Comparison of ENCODE assay signal across 10 cellular contexts in genomic region chr7:101804642-101805401, GRCh38. TPM values are rescaled to one million over a fixed set of nuclear protein-coding genes. Genes with fewer than 3 reads are reported as not detected.
DNase-seq lines count a peak whose midpoint lies in the region; FAIRE-seq and TF ChIP-seq lines count a peak whose summit lies in the region.
"Had no signal": no experiment of that assay in that cellular context is flagged by ENCODE, and none has a peak within 500 bp of the region (broad histone marks: within the 10 kb centered on the region; RNA-seq: fewer than 3 reads in every experiment).

No MANE protein-coding gene starts in this region.

- 19 to 24% (median 23%) methylated on average over 13 to 14 of the region's 14 CpGs for WGBS in adrenal gland, 4 donors

- DNase-seq in stimulated activated CD4-positive, alpha-beta T cell treated with anti-CD3 and anti-CD28 coated beads, Interleukin-15, amount 100 ng/mL, for 24 hours: peak; percentile 11
- DNase-seq in stimulated activated CD4-positive, alpha-beta T cell treated with anti-CD3 and anti-CD28 coated beads, Interleukin-12 subunit alpha, Interleukin-12 subunit beta, amount 100 ng/mL, for 4 hours: no peak
- DNase-seq in SW480 (ENCODE audit: low spot score) (peak; percentile 58), urothelium cell line (ENCODE audit: low spot score) (peak; percentile 46), ureter (ENCODE audit: low spot score) (no peak), adrenal gland (no peak), HK-2 (ENCODE audit: unreplicated experiment) (no peak)
- DNase-seq: SJCRH30; stimulated activated naive B cell treated with anti-CD40 and anti-IgM and Interleukin-4, amounts not matched to agents 10 μg/mL and 1 μg/mL and 100 μg/mL, for 72 hours had no signal

- intact Hi-C loops in adrenal gland (cut with DNase I): loop anchor here (10.0 kb wide), 1 partner anchor 200 kb away; no protein-coding TSS in a partner anchor

- no peak for FAIRE-seq in urothelium cell line (lab: Jason Lieb, UNC)

- H3K36me3 ChIP-seq in adrenal gland (replicated peaks in 1 of 2): no peaks in the 10 kb centered on the region
- H3K36me3 ChIP-seq: SJCRH30 had no signal

- peaks cover 27% of the 10 kb centered on the region for H3K27me3 ChIP-seq in adrenal gland

- H3K9me3 ChIP-seq in iPS-18c (ENCODE audit: control insufficient read depth, insufficient read depth, low read length) (no peaks in the 10 kb centered on the region), adrenal gland (replicated peaks in 1 of 3) (no peaks in the 10 kb centered on the region)
- H3K9me3 ChIP-seq: SJCRH30 had no signal

- H3K4me3 ChIP-seq in iPS-18c (ENCODE audit: insufficient read depth, low read depth, low read length) (peak overlapping the region; percentile 22; the same call in 1 of the 2 replicates), adrenal gland (no peak overlapping the region)
- H3K4me3 ChIP-seq: SJCRH30 had no signal

- H3K4me1 ChIP-seq in adrenal gland (replicated peaks in 1 of 2): no peaks in the 10 kb centered on the region
- H3K4me1 ChIP-seq: SJCRH30 had no signal

- peak in 1 of 6 experiments; percentile 9 for TF ChIP-seq CTCF in adrenal gland (IDR thresholded peaks at IDR 0.05)

- no peak overlapping the region for H3K27ac ChIP-seq in adrenal gland
- H3K27ac ChIP-seq: SJCRH30 had no signal

- no peak for TF ChIP-seq POLR2A in adrenal gland (IDR thresholded peaks at IDR 0.05)

RNA-seq across cellular contexts. Expression of gene CUX1, which starts 12.6 kb away (rescaled TPM):
- total RNA-seq in ureter (103 TPM), adrenal gland (10 to 100 TPM; 50.6 to 72.6 (median 62.5) TPM)
- polyA plus RNA-seq in adrenal gland: 10 to 100 TPM; 20.6 to 58.4 (median 23.4) TPM

Comparison
In these comparisons a context has a peak if more than half of its experiments do, and no peak if none do; other contexts are left out.
1. DNase-seq: peak in stimulated activated CD4-positive, alpha-beta T cell treated with anti-CD3 and anti-CD28 coated beads, Interleukin-15, amount 100 ng/mL, for 24 hours (single experiment), SW480 (single experiment) and urothelium cell line (single experiment); none in stimulated activated CD4-positive, alpha-beta T cell treated with anti-CD3 and anti-CD28 coated beads, Interleukin-12 subunit alpha, Interleukin-12 subunit beta, amount 100 ng/mL, for 4 hours (single experiment), ureter (single experiment), adrenal gland (0 of 7) and HK-2 (single experiment).